8 cellular contexts compared by ENCODE assay signal in genomic region chr6:24646771-24647170, GRCh38. TPM values are rescaled to one million over a fixed set of nuclear protein-coding genes. Genes with fewer than 3 reads are reported as not detected.
DNase-seq lines count a peak whose midpoint lies in the region; ATAC-seq, FAIRE-seq and TF ChIP-seq lines count a peak whose summit lies in the region.

No MANE protein-coding gene starts in this region.

- intact Hi-C loops in IMR-90 (cut with micrococcal nuclease): no loop called here

- H3K4me1 Mint-ChIP-seq in astrocyte (ENCODE audit: low read depth, unreplicated experiment) (peaks cover 5% of the 10 kb centered on the region), mesothelial cell of epicardium (peaks cover 11% of the 10 kb centered on the region)

- H3K9ac ChIP-seq in IMR-90 (ENCODE audit: low read depth, low read length) (no peak overlapping the region), astrocyte (ENCODE audit: low read length) (no peak overlapping the region), neuronal stem cell (ENCODE audit: low read depth, low read length, poor library complexity) (no peak overlapping the region)

- H3K36me3 ChIP-seq in IMR-90 (ENCODE audit: control insufficient read depth, insufficient read depth, low read length) (peaks cover 2% of the 10 kb centered on the region), astrocyte (ENCODE audit: insufficient read depth, low read length) (peaks cover 6% of the 10 kb centered on the region), neuronal stem cell (replicated peaks in 1 of 2; ENCODE audit: control insufficient read depth in 2 of 2, insufficient read depth in 2 of 2, low read length in 2 of 2) (peaks cover 0 to 29% of the 10 kb centered on the region in 2 donors)

- H4K8ac ChIP-seq in IMR-90 (ENCODE audit: low read depth in 2 of 2, low read length in 2 of 2) (no peak overlapping the region), neuronal stem cell (ENCODE audit: low read depth, low read length) (no peak overlapping the region)

- H2AK5ac ChIP-seq in IMR-90 (ENCODE audit: low read depth, low read length) (no peak overlapping the region), neuronal stem cell (ENCODE audit: low read depth, low read length) (no peak overlapping the region)

- no peak overlapping the region for H4K5ac ChIP-seq in IMR-90 (ENCODE audit: low read depth, low read length)

- H4K20me1 ChIP-seq in IMR-90 (ENCODE audit: insufficient read depth, low read length): no peaks in the 10 kb centered on the region
- no peaks in the 10 kb centered on the region for H4K20me1 ChIP-seq in astrocyte (ENCODE audit: insufficient read depth, low read length)

- CTCF ChIA-PET in IMR-90 (lab: Yijun Ruan, JAX): no interaction called here

- no peak overlapping the region for H3K4ac ChIP-seq in IMR-90 (ENCODE audit: low read depth, low read length)
- no peak overlapping the region for H3K4ac ChIP-seq in neuronal stem cell (ENCODE audit: low read length)

- WGBS in IMR-90 (ENCODE audit: extremely low coverage in 2 of 2, insufficient read length in 1 of 2), 2 experiments: 89% methylated on average over 3 of the region's 8 CpGs; no CpG with 5 or more reads in 1 of the 2 experiments
- no CpG with 5 or more reads among the region's 8 CpGs for WGBS in neuronal stem cell (ENCODE audit: extremely low coverage in 2 of 2, insufficient read length in 2 of 2, insufficient replicate concordance in 1 of 2), 2 donors

- H3K14ac ChIP-seq in IMR-90 (replicated peaks; ENCODE audit: low read depth, low read length) (no peak overlapping the region), neuronal stem cell (ENCODE audit: low read length) (no peak overlapping the region)

- TF ChIP-seq POLR2A in IMR-90 (IDR thresholded peaks at IDR 0.05; ENCODE audit: low read depth, low read length): no peak

- no peak overlapping the region for H2BK120ac ChIP-seq in IMR-90 (ENCODE audit: low read depth, low read length)
- no peak overlapping the region for H2BK120ac ChIP-seq in neuronal stem cell (ENCODE audit: low read depth, low read length)

- H4K91ac ChIP-seq in IMR-90 (ENCODE audit: insufficient read depth, low read depth, low read length) (no peak overlapping the region), neuronal stem cell (ENCODE audit: low read depth, low read length, poor library complexity) (no peak overlapping the region)

- no peaks in the 10 kb centered on the region for H3K9me1 ChIP-seq in IMR-90 (ENCODE audit: insufficient read depth, low read length)

- peak; percentile 28 for DNase-seq in DMS53 treated with DMSO at 0.1 percent for 48 hours (lab: John Stamatoyannopoulos, UW; ENCODE audit: unreplicated experiment)
- DNase-seq in IMR-90: peak; percentile 12
- peak; percentile 60 for DNase-seq in astrocyte (ENCODE audit: low read depth)
- no peak for DNase-seq in mesothelial cell of epicardium (ENCODE audit: low spot score in 2 of 2, unreplicated experiment in 2 of 2)
- no peak for DNase-seq in DMS114 treated with DMSO at 0.1 percent for 48 hours (lab: John Stamatoyannopoulos, UW; ENCODE audit: unreplicated experiment)
- DNase-seq in GM19239 (ENCODE audit: insufficient read length, low spot score): no peak
- no peak for DNase-seq in cortex of kidney (lab: John Stamatoyannopoulos, UW)
- DNase-seq in neuronal stem cell (ENCODE audit: low spot score): no peak

- H2BK15ac ChIP-seq in IMR-90 (ENCODE audit: low read depth, low read length) (no peak overlapping the region), neuronal stem cell (ENCODE audit: low read length) (no peak overlapping the region)

- H3K4me3 Mint-ChIP-seq in astrocyte (ENCODE audit: unreplicated experiment) (peak overlapping the region; percentile 89), mesothelial cell of epicardium (peak overlapping the region; percentile 75)

- H3K27me3 Mint-ChIP-seq in astrocyte (ENCODE audit: low read depth, unreplicated experiment) (peaks cover 5% of the 10 kb centered on the region), mesothelial cell of epicardium (ENCODE audit: low read depth) (peaks cover 31% of the 10 kb centered on the region)

- H3K4me2 ChIP-seq in IMR-90 (ENCODE audit: low read depth, low read length) (no peak overlapping the region), astrocyte (ENCODE audit: low read length) (peak overlapping the region; percentile 98), neuronal stem cell (ENCODE audit: insufficient read depth, low read length, poor library complexity, severe bottlenecking) (no peak overlapping the region)

- FAIRE-seq in astrocyte (lab: Jason Lieb, UNC): no peak
- FAIRE-seq in GM19239 (lab: Jason Lieb, UNC): no peak

- H3K27ac ChIP-seq in IMR-90 (ENCODE audit: insufficient read depth, low read length): no peak overlapping the region
- no peak overlapping the region for H3K27ac ChIP-seq in astrocyte (ENCODE audit: low read depth, low read length)
- H3K27ac ChIP-seq in neuronal stem cell (replicated peaks; ENCODE audit: low read length): no peak overlapping the region

- no peaks in the 10 kb centered on the region for H3K79me1 ChIP-seq in IMR-90 (ENCODE audit: low read depth in 1 of 2, low read length in 2 of 2)
- H3K79me1 ChIP-seq in neuronal stem cell (ENCODE audit: low read depth, low read length): no peaks in the 10 kb centered on the region

- BruUV-seq in IMR-90 (replicated peaks; lab: Mats Ljungman, UMichigan): no TSS peak

- POLR2A ChIA-PET in IMR-90 (lab: Charles Lee; ENCODE audit: unreplicated experiment): no interaction called here

- dilution Hi-C loops in IMR-90 (cut with HindIII; ENCODE audit: low sequenced_read_pairs, unreplicated experiment): no loop called here

- no peak overlapping the region for H2BK20ac ChIP-seq in IMR-90 (ENCODE audit: low read depth, low read length)

- no peak overlapping the region for H3K18ac ChIP-seq in IMR-90 (ENCODE audit: low read depth, low read length)
- no peak overlapping the region for H3K18ac ChIP-seq in neuronal stem cell (ENCODE audit: low read length)

- TF ChIP-seq CTCF in IMR-90 (conservative IDR thresholded peaks at IDR 0.05; ENCODE audit: low read depth, low read length) (no peak), astrocyte (IDR thresholded peaks at IDR 0.05; ENCODE audit: insufficient read depth, low read depth, low read length) (no peak), mesothelial cell of epicardium (IDR thresholded peaks at IDR 0.05; ENCODE audit: unreplicated experiment) (no peak)

- H2AFZ ChIP-seq in IMR-90 (replicated peaks; ENCODE audit: low read length, poor library complexity) (no peak overlapping the region), astrocyte (ENCODE audit: low read depth, low read length) (no peak overlapping the region), neuronal stem cell (ENCODE audit: low read length) (no peak overlapping the region)

- H3K9me3 Mint-ChIP-seq in astrocyte (ENCODE audit: unreplicated experiment) (no peaks in the 10 kb centered on the region), mesothelial cell of epicardium (no peaks in the 10 kb centered on the region)

- no peak overlapping the region for H2AK9ac ChIP-seq in IMR-90 (replicated peaks; ENCODE audit: low read depth, low read length, poor library complexity)

- H3K4me3 ChIP-seq in IMR-90 (ENCODE audit: insufficient read depth, low read depth, low read length) (no peak overlapping the region), astrocyte (ENCODE audit: insufficient read depth, low read depth, low read length) (no peak overlapping the region), neuronal stem cell (ENCODE audit: low read length in 2 of 2) (no peak overlapping the region)

- H3K27me3 ChIP-seq in IMR-90 (ENCODE audit: control insufficient read depth, insufficient read depth, low read length) (peaks cover 11% of the 10 kb centered on the region), astrocyte (ENCODE audit: insufficient read depth, low read length) (no peaks in the 10 kb centered on the region), neuronal stem cell (ENCODE audit: control insufficient read depth in 3 of 3, insufficient read depth in 3 of 3, low read depth in 1 of 3, low read length in 3 of 3) (peaks cover 2 to 20% (median 2%) of the 10 kb centered on the region in 3 experiments)

- H2BK5ac ChIP-seq in IMR-90 (ENCODE audit: low read depth, low read length, poor library complexity, severe bottlenecking): no peak overlapping the region
- no peak overlapping the region for H2BK5ac ChIP-seq in neuronal stem cell (ENCODE audit: low read length)

- ATAC-seq in IMR-90 (ENCODE audit: low read depth): no peak

- H3K36me3 Mint-ChIP-seq in astrocyte (ENCODE audit: low read depth, unreplicated experiment): no peaks in the 10 kb centered on the region
- peaks cover 2% of the 10 kb centered on the region for H3K36me3 Mint-ChIP-seq in mesothelial cell of epicardium

- in situ Hi-C loops in IMR-90 (cut with MboI; ENCODE audit: low sequenced_read_pairs): no loop called here

- H3K23ac ChIP-seq in IMR-90 (ENCODE audit: low read depth, low read length) (no peak overlapping the region), neuronal stem cell (ENCODE audit: low read depth, low read length, poor library complexity) (no peak overlapping the region)

- no peaks in the 10 kb centered on the region for H3K79me2 ChIP-seq in astrocyte (ENCODE audit: insufficient read depth, low read length)

- H3K4me1 ChIP-seq in IMR-90 (ENCODE audit: control insufficient read depth, insufficient read depth, low read length) (no peaks in the 10 kb centered on the region), astrocyte (ENCODE audit: insufficient read depth, low read length) (peaks cover 12% of the 10 kb centered on the region), neuronal stem cell (ENCODE audit: control insufficient read depth in 2 of 2, insufficient read depth in 1 of 2, low read depth in 1 of 2, low read length in 2 of 2) (peaks cover 4 to 9% of the 10 kb centered on the region in 2 donors)

- no peak for TF ChIP-seq RAD21 in IMR-90 (IDR thresholded peaks at IDR 0.05; ENCODE audit: low read length)

- H3K56ac ChIP-seq in IMR-90 (ENCODE audit: extremely low read depth, insufficient read depth, low read length): no peak overlapping the region

- no peak overlapping the region for H2BK12ac ChIP-seq in neuronal stem cell (ENCODE audit: low read length)

- H3K27ac Mint-ChIP-seq in astrocyte (ENCODE audit: unreplicated experiment) (no peak overlapping the region), mesothelial cell of epicardium (no peak overlapping the region)

- H3K9me3 ChIP-seq in IMR-90 (ENCODE audit: control insufficient read depth, insufficient read depth, low read length) (no peaks in the 10 kb centered on the region), astrocyte (ENCODE audit: insufficient read depth, low read depth, low read length) (no peaks in the 10 kb centered on the region), neuronal stem cell (replicated peaks in 1 of 2; ENCODE audit: control insufficient read depth in 2 of 2, insufficient read depth in 1 of 2, low read depth in 1 of 2, low read length in 2 of 2) (no peaks in the 10 kb centered on the region)

RNA-seq across cellular contexts. Expression of gene KIAA0319, which starts 0.8 kb away (rescaled TPM):
- not detected in 2 replicates for total RNA-seq in IMR-90 (2012; rRNA removed)
- polyA plus RNA-seq in IMR-90 (2012; rRNA removed): not detected in 2 replicates
- not detected in 2 replicates for polyA plus RNA-seq in IMR-90 (2012; cell fraction: cytosol; rRNA removed)
- polyA plus RNA-seq in IMR-90 (2012; cell fraction: nucleus; rRNA removed; ENCODE audit: low replicate concordance): not detected in 2 replicates
- 0.05 and 0.10 TPM in 2 replicates for total RNA-seq in astrocyte
- total RNA-seq in mesothelial cell of epicardium: 0.02 TPM in 1 of 3 replicates, not detected in the others
- 0.35 TPM for polyA plus RNA-seq in neuronal stem cell (2013, experiment 1 of 2)
- 0.42 TPM for polyA plus RNA-seq in neuronal stem cell (2013, experiment 2 of 2)

RNA-seq across cellular contexts. Expression of gene TDP2, which starts 19.9 kb away (rescaled TPM):
- total RNA-seq in IMR-90 (2012; rRNA removed): 13.6 and 25.8 TPM in 2 replicates
- 18.2 and 22.8 TPM in 2 replicates for polyA plus RNA-seq in IMR-90 (2012; rRNA removed)
- polyA plus RNA-seq in IMR-90 (2012; cell fraction: cytosol; rRNA removed): 5.7 and 7.1 TPM in 2 replicates
- 4.0 and 19.0 TPM in 2 replicates for polyA plus RNA-seq in IMR-90 (2012; cell fraction: nucleus; rRNA removed; ENCODE audit: low replicate concordance)
- total RNA-seq in astrocyte: 27.2 and 27.3 TPM in 2 replicates
- 24.8 to 26.7 TPM (median 25.2 TPM) in 3 replicates for total RNA-seq in mesothelial cell of epicardium
- 40.1 TPM for polyA plus RNA-seq in neuronal stem cell (2013, experiment 1 of 2)
- polyA plus RNA-seq in neuronal stem cell (2013, experiment 2 of 2): 39.9 TPM

RNA-seq across cellular contexts. Expression of gene ACOT13, which starts 20.1 kb away (rescaled TPM):
- 3.6 and 8.1 TPM in 2 replicates for total RNA-seq in IMR-90 (2012; rRNA removed)
- polyA plus RNA-seq in IMR-90 (2012; rRNA removed): 21.2 and 25.7 TPM in 2 replicates
- polyA plus RNA-seq in IMR-90 (2012; cell fraction: cytosol; rRNA removed): 2.2 and 4.6 TPM in 2 replicates
- 0.85 and 6.9 TPM in 2 replicates for polyA plus RNA-seq in IMR-90 (2012; cell fraction: nucleus; rRNA removed; ENCODE audit: low replicate concordance)
- total RNA-seq in astrocyte: 33.3 and 35.9 TPM in 2 replicates
- total RNA-seq in mesothelial cell of epicardium: 18.7 to 19.8 TPM (median 19.1 TPM) in 3 replicates
- 43.3 TPM for polyA plus RNA-seq in neuronal stem cell (2013, experiment 1 of 2)
- 44.4 TPM for polyA plus RNA-seq in neuronal stem cell (2013, experiment 2 of 2)

Comparison
In these comparisons a context has a peak if more than half of its experiments do, and no peak if none do; other contexts are left out.
1. DNase-seq: peak in DMS53 treated with DMSO at 0.1 percent for 48 hours (single experiment), IMR-90 (single experiment) and astrocyte (single experiment); none in mesothelial cell of epicardium (0 of 2), DMS114 treated with DMSO at 0.1 percent for 48 hours (single experiment), GM19239 (single experiment), cortex of kidney (single experiment) and neuronal stem cell (single experiment).